In the genomic region with DNA sequence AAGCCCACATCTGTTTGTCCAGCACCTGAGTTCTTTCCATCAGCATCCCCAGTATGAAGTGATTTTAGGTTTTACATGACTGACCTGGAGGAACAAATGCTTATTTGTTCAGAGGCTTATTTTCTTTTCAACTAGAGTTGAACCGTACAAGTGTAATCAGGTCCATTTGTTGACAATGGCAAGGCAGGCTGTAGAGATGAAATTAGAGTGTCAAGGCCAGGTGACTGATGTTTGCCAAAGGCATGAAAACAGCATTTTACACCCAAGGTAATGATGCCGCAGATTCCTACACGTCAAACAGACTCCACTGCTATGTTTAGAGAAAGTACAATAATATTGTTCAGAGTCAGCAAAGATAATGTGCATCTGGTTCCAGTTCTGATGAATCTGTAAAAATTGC, we compare ENCODE assay signal across 1 cellular context.
TF ChIP-seq lines count a peak whose summit lies in the region.

No MANE protein-coding gene starts in this region.

TF ChIP-seq in HepG2, 621 proteins besides CTCF, POLR2A, EP300 and RAD21 (continued from another document and continues in another):
- TF ChIP-seq, protein P1, sequence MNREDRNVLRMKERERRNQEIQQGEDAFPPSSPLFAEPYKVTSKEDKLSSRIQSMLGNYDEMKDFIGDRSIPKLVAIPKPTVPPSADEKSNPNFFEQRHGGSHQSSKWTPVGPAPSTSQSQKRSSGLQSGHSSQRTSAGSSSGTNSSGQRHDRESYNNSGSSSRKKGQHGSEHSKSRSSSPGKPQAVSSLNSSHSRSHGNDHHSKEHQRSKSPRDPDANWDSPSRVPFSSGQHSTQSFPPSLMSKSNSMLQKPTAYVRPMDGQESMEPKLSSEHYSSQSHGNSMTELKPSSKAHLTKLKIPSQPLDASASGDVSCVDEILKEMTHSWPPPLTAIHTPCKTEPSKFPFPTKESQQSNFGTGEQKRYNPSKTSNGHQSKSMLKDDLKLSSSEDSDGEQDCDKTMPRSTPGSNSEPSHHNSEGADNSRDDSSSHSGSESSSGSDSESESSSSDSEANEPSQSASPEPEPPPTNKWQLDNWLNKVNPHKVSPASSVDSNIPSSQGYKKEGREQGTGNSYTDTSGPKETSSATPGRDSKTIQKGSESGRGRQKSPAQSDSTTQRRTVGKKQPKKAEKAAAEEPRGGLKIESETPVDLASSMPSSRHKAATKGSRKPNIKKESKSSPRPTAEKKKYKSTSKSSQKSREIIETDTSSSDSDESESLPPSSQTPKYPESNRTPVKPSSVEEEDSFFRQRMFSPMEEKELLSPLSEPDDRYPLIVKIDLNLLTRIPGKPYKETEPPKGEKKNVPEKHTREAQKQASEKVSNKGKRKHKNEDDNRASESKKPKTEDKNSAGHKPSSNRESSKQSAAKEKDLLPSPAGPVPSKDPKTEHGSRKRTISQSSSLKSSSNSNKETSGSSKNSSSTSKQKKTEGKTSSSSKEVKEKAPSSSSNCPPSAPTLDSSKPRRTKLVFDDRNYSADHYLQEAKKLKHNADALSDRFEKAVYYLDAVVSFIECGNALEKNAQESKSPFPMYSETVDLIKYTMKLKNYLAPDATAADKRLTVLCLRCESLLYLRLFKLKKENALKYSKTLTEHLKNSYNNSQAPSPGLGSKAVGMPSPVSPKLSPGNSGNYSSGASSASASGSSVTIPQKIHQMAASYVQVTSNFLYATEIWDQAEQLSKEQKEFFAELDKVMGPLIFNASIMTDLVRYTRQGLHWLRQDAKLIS (CRISPR knock-in tag; IDR thresholded peaks at IDR 0.05) = no peak
- TF ChIP-seq, protein P2, sequence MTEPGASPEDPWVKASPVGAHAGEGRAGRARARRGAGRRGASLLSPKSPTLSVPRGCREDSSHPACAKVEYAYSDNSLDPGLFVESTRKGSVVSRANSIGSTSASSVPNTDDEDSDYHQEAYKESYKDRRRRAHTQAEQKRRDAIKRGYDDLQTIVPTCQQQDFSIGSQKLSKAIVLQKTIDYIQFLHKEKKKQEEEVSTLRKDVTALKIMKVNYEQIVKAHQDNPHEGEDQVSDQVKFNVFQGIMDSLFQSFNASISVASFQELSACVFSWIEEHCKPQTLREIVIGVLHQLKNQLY (CRISPR knock-in tag; IDR thresholded peaks at IDR 0.05) = 0 out of 2 replicates have a peak, but pooled peaks have one; percentile 26
- TF ChIP-seq HNF4A (CRISPR knock-in tag; IDR thresholded peaks at IDR 0.05) = peak; percentile 44
- TF ChIP-seq U2AF2 (IDR thresholded peaks at IDR 0.05; ENCODE audit: low read depth, low read length) = no peak
- TF ChIP-seq ZNF34 (CRISPR knock-in tag; IDR thresholded peaks at IDR 0.05; ENCODE audit: borderline replicate concordance) = no peak
- 0 out of 2 replicates have a peak, but pooled peaks have one; percentile 29 for TF ChIP-seq SIX4 (CRISPR knock-in tag; IDR thresholded peaks at IDR 0.05)
- TF ChIP-seq RFX1 (IDR thresholded peaks at IDR 0.05) = no peak
- no peak for TF ChIP-seq ZNF496 (CRISPR knock-in tag; IDR thresholded peaks at IDR 0.05; ENCODE audit: insufficient replicate concordance)
- TF ChIP-seq, protein P3, sequence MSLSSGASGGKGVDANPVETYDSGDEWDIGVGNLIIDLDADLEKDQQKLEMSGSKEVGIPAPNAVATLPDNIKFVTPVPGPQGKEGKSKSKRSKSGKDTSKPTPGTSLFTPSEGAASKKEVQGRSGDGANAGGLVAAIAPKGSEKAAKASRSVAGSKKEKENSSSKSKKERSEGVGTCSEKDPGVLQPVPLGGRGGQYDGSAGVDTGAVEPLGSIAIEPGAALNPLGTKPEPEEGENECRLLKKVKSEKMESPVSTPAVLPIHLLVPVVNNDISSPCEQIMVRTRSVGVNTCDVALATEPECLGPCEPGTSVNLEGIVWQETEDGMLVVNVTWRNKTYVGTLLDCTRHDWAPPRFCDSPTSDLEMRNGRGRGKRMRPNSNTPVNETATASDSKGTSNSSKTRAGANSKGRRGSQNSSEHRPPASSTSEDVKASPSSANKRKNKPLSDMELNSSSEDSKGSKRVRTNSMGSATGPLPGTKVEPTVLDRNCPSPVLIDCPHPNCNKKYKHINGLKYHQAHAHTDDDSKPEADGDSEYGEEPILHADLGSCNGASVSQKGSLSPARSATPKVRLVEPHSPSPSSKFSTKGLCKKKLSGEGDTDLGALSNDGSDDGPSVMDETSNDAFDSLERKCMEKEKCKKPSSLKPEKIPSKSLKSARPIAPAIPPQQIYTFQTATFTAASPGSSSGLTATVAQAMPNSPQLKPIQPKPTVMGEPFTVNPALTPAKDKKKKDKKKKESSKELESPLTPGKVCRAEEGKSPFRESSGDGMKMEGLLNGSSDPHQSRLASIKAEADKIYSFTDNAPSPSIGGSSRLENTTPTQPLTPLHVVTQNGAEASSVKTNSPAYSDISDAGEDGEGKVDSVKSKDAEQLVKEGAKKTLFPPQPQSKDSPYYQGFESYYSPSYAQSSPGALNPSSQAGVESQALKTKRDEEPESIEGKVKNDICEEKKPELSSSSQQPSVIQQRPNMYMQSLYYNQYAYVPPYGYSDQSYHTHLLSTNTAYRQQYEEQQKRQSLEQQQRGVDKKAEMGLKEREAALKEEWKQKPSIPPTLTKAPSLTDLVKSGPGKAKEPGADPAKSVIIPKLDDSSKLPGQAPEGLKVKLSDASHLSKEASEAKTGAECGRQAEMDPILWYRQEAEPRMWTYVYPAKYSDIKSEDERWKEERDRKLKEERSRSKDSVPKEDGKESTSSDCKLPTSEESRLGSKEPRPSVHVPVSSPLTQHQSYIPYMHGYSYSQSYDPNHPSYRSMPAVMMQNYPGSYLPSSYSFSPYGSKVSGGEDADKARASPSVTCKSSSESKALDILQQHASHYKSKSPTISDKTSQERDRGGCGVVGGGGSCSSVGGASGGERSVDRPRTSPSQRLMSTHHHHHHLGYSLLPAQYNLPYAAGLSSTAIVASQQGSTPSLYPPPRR (CRISPR knock-in tag; IDR thresholded peaks at IDR 0.05; ENCODE audit: borderline replicate concordance) = peak; percentile 97
- TF ChIP-seq, protein P4, sequence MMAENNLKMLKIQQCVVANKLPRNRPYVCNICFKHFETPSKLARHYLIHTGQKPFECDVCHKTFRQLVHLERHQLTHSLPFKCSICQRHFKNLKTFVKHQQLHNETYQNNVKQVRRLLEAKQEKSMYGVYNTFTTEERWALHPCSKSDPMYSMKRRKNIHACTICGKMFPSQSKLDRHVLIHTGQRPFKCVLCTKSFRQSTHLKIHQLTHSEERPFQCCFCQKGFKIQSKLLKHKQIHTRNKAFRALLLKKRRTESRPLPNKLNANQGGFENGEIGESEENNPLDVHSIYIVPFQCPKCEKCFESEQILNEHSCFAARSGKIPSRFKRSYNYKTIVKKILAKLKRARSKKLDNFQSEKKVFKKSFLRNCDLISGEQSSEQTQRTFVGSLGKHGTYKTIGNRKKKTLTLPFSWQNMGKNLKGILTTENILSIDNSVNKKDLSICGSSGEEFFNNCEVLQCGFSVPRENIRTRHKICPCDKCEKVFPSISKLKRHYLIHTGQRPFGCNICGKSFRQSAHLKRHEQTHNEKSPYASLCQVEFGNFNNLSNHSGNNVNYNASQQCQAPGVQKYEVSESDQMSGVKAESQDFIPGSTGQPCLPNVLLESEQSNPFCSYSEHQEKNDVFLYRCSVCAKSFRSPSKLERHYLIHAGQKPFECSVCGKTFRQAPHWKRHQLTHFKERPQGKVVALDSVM (CRISPR knock-in tag; IDR thresholded peaks at IDR 0.05) = no peak
- TF ChIP-seq ZMYM2 (CRISPR knock-in tag; IDR thresholded peaks at IDR 0.05) = no peak
- TF ChIP-seq, protein P5, sequence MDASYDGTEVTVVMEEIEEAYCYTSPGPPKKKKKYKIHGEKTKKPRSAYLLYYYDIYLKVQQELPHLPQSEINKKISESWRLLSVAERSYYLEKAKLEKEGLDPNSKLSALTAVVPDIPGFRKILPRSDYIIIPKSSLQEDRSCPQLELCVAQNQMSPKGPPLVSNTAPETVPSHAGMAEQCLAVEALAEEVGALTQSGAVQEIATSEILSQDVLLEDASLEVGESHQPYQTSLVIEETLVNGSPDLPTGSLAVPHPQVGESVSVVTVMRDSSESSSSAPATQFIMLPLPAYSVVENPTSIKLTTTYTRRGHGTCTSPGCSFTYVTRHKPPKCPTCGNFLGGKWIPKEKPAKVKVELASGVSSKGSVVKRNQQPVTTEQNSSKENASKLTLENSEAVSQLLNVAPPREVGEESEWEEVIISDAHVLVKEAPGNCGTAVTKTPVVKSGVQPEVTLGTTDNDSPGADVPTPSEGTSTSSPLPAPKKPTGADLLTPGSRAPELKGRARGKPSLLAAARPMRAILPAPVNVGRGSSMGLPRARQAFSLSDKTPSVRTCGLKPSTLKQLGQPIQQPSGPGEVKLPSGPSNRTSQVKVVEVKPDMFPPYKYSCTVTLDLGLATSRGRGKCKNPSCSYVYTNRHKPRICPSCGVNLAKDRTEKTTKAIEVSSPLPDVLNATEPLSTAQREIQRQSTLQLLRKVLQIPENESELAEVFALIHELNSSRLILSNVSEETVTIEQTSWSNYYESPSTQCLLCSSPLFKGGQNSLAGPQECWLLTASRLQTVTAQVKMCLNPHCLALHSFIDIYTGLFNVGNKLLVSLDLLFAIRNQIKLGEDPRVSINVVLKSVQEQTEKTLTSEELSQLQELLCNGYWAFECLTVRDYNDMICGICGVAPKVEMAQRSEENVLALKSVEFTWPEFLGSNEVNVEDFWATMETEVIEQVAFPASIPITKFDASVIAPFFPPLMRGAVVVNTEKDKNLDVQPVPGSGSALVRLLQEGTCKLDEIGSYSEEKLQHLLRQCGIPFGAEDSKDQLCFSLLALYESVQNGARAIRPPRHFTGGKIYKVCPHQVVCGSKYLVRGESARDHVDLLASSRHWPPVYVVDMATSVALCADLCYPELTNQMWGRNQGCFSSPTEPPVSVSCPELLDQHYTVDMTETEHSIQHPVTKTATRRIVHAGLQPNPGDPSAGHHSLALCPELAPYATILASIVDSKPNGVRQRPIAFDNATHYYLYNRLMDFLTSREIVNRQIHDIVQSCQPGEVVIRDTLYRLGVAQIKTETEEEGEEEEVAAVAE (CRISPR knock-in tag; IDR thresholded peaks at IDR 0.05; ENCODE audit: borderline replicate concordance) = no peak
- TF ChIP-seq, protein P6, sequence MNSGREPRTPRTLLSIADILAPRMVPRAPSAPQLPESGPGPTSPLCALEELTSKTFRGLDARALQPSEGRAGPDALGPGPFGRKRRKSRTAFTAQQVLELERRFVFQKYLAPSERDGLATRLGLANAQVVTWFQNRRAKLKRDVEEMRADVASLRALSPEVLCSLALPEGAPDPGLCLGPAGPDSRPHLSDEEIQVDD (CRISPR knock-in tag; IDR thresholded peaks at IDR 0.05; ENCODE audit: borderline replicate concordance) = no peak
- no peak for TF ChIP-seq CCAR2 (optimal IDR thresholded peaks at IDR 0.05; ENCODE audit: low read depth, low read length)
- no peak for TF ChIP-seq MBD4 (IDR thresholded peaks at IDR 0.05; ENCODE audit: borderline replicate concordance, low read length)
- peak; percentile 42; the same call in 1 of the 2 replicates for TF ChIP-seq TARDBP (CRISPR knock-in tag; IDR thresholded peaks at IDR 0.05)
- no peak for TF ChIP-seq ZNF274 (CRISPR knock-in tag; IDR thresholded peaks at IDR 0.05)
- no peak for TF ChIP-seq REXO4 (CRISPR knock-in tag; IDR thresholded peaks at IDR 0.05; ENCODE audit: borderline replicate concordance)
- TF ChIP-seq TBX2 (CRISPR knock-in tag; IDR thresholded peaks at IDR 0.05; ENCODE audit: borderline replicate concordance) = peak; percentile 97
- no peak for TF ChIP-seq NCOA5 (CRISPR knock-in tag; IDR thresholded peaks at IDR 0.05)
- TF ChIP-seq, protein P7, sequence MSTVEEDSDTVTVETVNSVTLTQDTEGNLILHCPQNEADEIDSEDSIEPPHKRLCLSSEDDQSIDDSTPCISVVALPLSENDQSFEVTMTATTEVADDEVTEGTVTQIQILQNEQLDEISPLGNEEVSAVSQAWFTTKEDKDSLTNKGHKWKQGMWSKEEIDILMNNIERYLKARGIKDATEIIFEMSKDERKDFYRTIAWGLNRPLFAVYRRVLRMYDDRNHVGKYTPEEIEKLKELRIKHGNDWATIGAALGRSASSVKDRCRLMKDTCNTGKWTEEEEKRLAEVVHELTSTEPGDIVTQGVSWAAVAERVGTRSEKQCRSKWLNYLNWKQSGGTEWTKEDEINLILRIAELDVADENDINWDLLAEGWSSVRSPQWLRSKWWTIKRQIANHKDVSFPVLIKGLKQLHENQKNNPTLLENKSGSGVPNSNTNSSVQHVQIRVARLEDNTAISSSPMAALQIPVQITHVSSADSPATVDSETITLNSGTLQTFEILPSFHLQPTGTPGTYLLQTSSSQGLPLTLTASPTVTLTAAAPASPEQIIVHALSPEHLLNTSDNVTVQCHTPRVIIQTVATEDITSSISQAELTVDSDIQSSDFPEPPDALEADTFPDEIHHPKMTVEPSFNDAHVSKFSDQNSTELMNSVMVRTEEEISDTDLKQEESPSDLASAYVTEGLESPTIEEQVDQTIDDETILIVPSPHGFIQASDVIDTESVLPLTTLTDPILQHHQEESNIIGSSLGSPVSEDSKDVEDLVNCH (CRISPR knock-in tag; IDR thresholded peaks at IDR 0.05) = no peak
- peak; percentile 23; the same call in 1 of the 2 replicates for TF ChIP-seq HOXA3 (CRISPR knock-in tag; IDR thresholded peaks at IDR 0.05)
- no peak for TF ChIP-seq ELF4 (CRISPR knock-in tag; IDR thresholded peaks at IDR 0.05; ENCODE audit: borderline replicate concordance)
- TF ChIP-seq ONECUT2 (CRISPR knock-in tag; IDR thresholded peaks at IDR 0.05) = no peak
- no peak for TF ChIP-seq RBAK (CRISPR knock-in tag; IDR thresholded peaks at IDR 0.05)
- TF ChIP-seq POGZ (CRISPR knock-in tag; IDR thresholded peaks at IDR 0.05) = peak; percentile 39
- TF ChIP-seq, protein P8, sequence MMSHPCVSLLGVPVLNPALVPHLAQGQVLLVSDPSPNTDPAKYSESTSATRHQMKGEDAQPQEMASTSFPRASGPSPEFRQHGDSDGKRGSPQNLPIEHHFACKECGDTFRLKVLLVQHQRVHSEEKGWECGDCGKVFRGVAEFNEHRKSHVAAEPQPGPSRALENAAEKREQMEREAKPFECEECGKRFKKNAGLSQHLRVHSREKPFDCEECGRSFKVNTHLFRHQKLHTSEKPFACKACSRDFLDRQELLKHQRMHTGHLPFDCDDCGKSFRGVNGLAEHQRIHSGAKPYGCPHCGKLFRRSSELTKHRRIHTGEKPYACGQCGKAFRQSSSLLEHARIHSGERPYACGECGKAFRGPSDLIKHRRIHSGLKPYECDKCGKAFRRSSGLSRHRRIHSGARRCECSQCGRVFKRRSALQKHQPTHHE (CRISPR knock-in tag; IDR thresholded peaks at IDR 0.05; ENCODE audit: borderline replicate concordance) = no peak
- no peak for TF ChIP-seq MAZ (IDR thresholded peaks at IDR 0.05; ENCODE audit: borderline replicate concordance, low read depth, low read length)
- no peak for TF ChIP-seq MAZ (CRISPR knock-in tag; IDR thresholded peaks at IDR 0.05; ENCODE audit: low read depth)
- TF ChIP-seq ZNF30 (CRISPR knock-in tag; IDR thresholded peaks at IDR 0.05) = no peak
